In genomic region chr19:40356681-40357595, GRCh38 we compare ENCODE assay signal across 19 cellular contexts. TPM values are rescaled to one million over a fixed set of nuclear protein-coding genes. Genes with fewer than 3 reads are reported as not detected.
DNase-seq lines count a peak whose midpoint lies in the region; TF ChIP-seq lines count a peak whose summit lies in the region.
"Had no signal": no experiment of that assay in that cellular context is flagged by ENCODE, and none has a peak within 500 bp of the region (broad histone marks: within the 10 kb centered on the region; RNA-seq: fewer than 3 reads in every experiment).

No MANE protein-coding gene starts in this region.

- DNase-seq in Calu3 (no peak), HFFc6 (no peak), nephron progenitor cell (no peak), glomerular visceral epithelial cell (ENCODE audit: extremely low spot score) (no peak), T-helper 9 cell (no peak), T-helper 2 cell (no peak), NCI-H1417 treated with DMSO at 0.1 percent for 48 hours (lab: John Stamatoyannopoulos, UW) (no peak)
- DNase-seq: amniotic stem cell; colonic mucosa; naive B cell; NCI-H1694 treated with DMSO at 0.1 percent for 48 hours; NCI-H345; NK-92 treated with Interleukin-12 subunit alpha and Interleukin-12 subunit beta, amount 100 ng/mL, for 24 hours; psoas muscle; RPMI8226; thyroid gland had no signal

- H3K27ac Mint-ChIP-seq in Calu3 (ENCODE audit: unreplicated experiment), result peak overlapping the region; percentile 24
- H3K27ac Mint-ChIP-seq in HFFc6, result peak overlapping the region; percentile 60
- peak overlapping the region in 3 of 5 experiments; percentile 38 to 45 (median 44) for H3K27ac Mint-ChIP-seq in brain
- peak overlapping the region; percentile 78 for H3K27ac Mint-ChIP-seq in nephron progenitor cell

- CTCF ChIA-PET in Calu3 (lab: Charles Lee), result no interaction called here

- no peaks in the 10 kb centered on the region for H3K27me3 Mint-ChIP-seq in Calu3 (ENCODE audit: unreplicated experiment)
- no peaks in the 10 kb centered on the region; the same call in 1 of the 2 replicates for H3K27me3 Mint-ChIP-seq in HFFc6 (ENCODE audit: insufficient read depth)
- H3K27me3 Mint-ChIP-seq in brain, result no peaks in the 10 kb centered on the region
- no peaks in the 10 kb centered on the region for H3K27me3 Mint-ChIP-seq in nephron progenitor cell (ENCODE audit: low read depth, poor library complexity)

- H3K4me3 Mint-ChIP-seq in Calu3 (ENCODE audit: low read depth, unreplicated experiment) (no peak overlapping the region), HFFc6 (no peak overlapping the region), brain (no peak overlapping the region), nephron progenitor cell (no peak overlapping the region)
- H3K4me3 Mint-ChIP-seq: naive B cell had no signal

- BruUV-seq in Calu3 (replicated peaks; lab: Mats Ljungman, UMichigan), result no TSS peak

- H3K36me3 Mint-ChIP-seq in Calu3 (ENCODE audit: insufficient read depth, unreplicated experiment) (peaks cover 20% of the 10 kb centered on the region), HFFc6 (ENCODE audit: low read depth) (peaks cover 10% of the 10 kb centered on the region; the same call in 1 of the 2 replicates), brain (peaks cover 43% of the 10 kb centered on the region), nephron progenitor cell (ENCODE audit: low read depth) (peaks cover 14% of the 10 kb centered on the region)

- TF ChIP-seq CTCF in Calu3 (IDR thresholded peaks at IDR 0.05; ENCODE audit: unreplicated experiment) (no peak), HFFc6 (IDR thresholded peaks at IDR 0.05) (no peak), brain (conservative IDR thresholded peaks at IDR 0.05) (no peak), nephron progenitor cell (IDR thresholded peaks at IDR 0.05) (no peak)

- H3K9me3 Mint-ChIP-seq in Calu3 (ENCODE audit: low read depth, unreplicated experiment), result no peaks in the 10 kb centered on the region
- no peaks in the 10 kb centered on the region for H3K9me3 Mint-ChIP-seq in HFFc6
- no peaks in the 10 kb centered on the region for H3K9me3 Mint-ChIP-seq in brain
- no peaks in the 10 kb centered on the region for H3K9me3 Mint-ChIP-seq in nephron progenitor cell
- H3K9me3 Mint-ChIP-seq: naive B cell had no signal

- intact Hi-C loops in Calu3 (cut with micrococcal nuclease; ENCODE audit: unreplicated experiment), result no loop called here

- H3K4me1 Mint-ChIP-seq in Calu3 (ENCODE audit: low read depth, unreplicated experiment), result no peaks in the 10 kb centered on the region
- peaks cover 36% of the 10 kb centered on the region for H3K4me1 Mint-ChIP-seq in HFFc6 (ENCODE audit: low read depth)
- H3K4me1 Mint-ChIP-seq in brain, result peaks cover 28% of the 10 kb centered on the region
- H3K4me1 Mint-ChIP-seq in nephron progenitor cell, result peaks cover 43% of the 10 kb centered on the region

RNA-seq across cellular contexts. Expression of gene PLD3, which starts 8.4 kb away (rescaled TPM):
- total RNA-seq in Calu3 (2022), result 184 and 192 TPM in 2 replicates
- 100 to 1,000 TPM; 141 to 211 (median 152) TPM for total RNA-seq in HFFc6 (2021; fragmentation: NEBNext Ultra II Directional; extraction: Animal tissue kit (Norgen Biotek cat#: 25700))
- 467 TPM for polyA plus RNA-seq in brain (ENCODE audit: insufficient read depth, low read depth, low replicate concordance)

RNA-seq across cellular contexts. Expression of gene C19orf47, which starts 8.7 kb away (rescaled TPM):
- total RNA-seq in Calu3 (2022), result 19.3 and 22.7 TPM in 2 replicates
- 10 to 100 TPM; 15.8 to 20.0 (median 18.5) TPM for total RNA-seq in HFFc6 (2021; fragmentation: NEBNext Ultra II Directional; extraction: Animal tissue kit (Norgen Biotek cat#: 25700))
- polyA plus RNA-seq in brain (ENCODE audit: insufficient read depth, low read depth, low replicate concordance), result 29.0 TPM

RNA-seq across cellular contexts. Expression of gene HIPK4, which starts 33.0 kb away (rescaled TPM):
- 0.14 TPM in 1 of 2 replicates, not detected in the other for total RNA-seq in Calu3 (2022)
- under 1 TPM in 4 of 6 experiments, not detected in 2; 0.07 to 0.11 (median 0.10) TPM for total RNA-seq in HFFc6 (2021; fragmentation: NEBNext Ultra II Directional; extraction: Animal tissue kit (Norgen Biotek cat#: 25700))
- not detected for polyA plus RNA-seq in brain (ENCODE audit: insufficient read depth, low read depth, low replicate concordance)
- total RNA-seq: colonic mucosa, lung microvascular endothelial cell, smooth muscle cell had no signal

RNA-seq across cellular contexts. Expression of gene PRX, which starts 56.2 kb away (rescaled TPM):
- 1.6 and 1.8 TPM in 2 replicates for total RNA-seq in Calu3 (2022)
- total RNA-seq in HFFc6 (2021; fragmentation: NEBNext Ultra II Directional; extraction: Animal tissue kit (Norgen Biotek cat#: 25700)), result 1 to 10 TPM in 2 of 6 experiments, under 1 TPM in 4; 0.86 to 1.5 (median 0.94) TPM
- polyA plus RNA-seq in brain (ENCODE audit: insufficient read depth, low read depth, low replicate concordance), result 2.6 TPM

Comparison
In these comparisons a context has a peak if more than half of its experiments do, and no peak if none do; other contexts are left out.
1. H3K27ac Mint-ChIP-seq: peak in every context shown above with its lines; median percentile 78 in nephron progenitor cell; 60 in HFFc6; 44 in brain; 24 in Calu3.